ENCODE assay signal across 1 cellular context in genomic region chr11:83662494-83662893, GRCh38.
TF ChIP-seq lines count a peak whose summit lies in the region.

No MANE protein-coding gene starts in this region.

TF ChIP-seq in H1, 55 proteins besides CTCF, POLR2A, EP300 and RAD21 (continued from another document):
- no peak for TF ChIP-seq EGR1 (IDR thresholded peaks at IDR 0.05; ENCODE audit: borderline replicate concordance, low read depth, low read length)
- no peak for TF ChIP-seq ATF2 (IDR thresholded peaks at IDR 0.05; ENCODE audit: low read length)
- TF ChIP-seq ATF3 (IDR thresholded peaks at IDR 0.05; ENCODE audit: insufficient read depth, low read depth, low read length) = no peak
- no peak for TF ChIP-seq USF2 (IDR thresholded peaks at IDR 0.05; ENCODE audit: low read length)
- TF ChIP-seq KDM1A (IDR thresholded peaks at IDR 0.05; ENCODE audit: borderline replicate concordance, low read length) = no peak
- TF ChIP-seq POLR2AphosphoS5 (IDR thresholded peaks at IDR 0.05; ENCODE audit: low read depth, low read length) = no peak
- TF ChIP-seq CHD7 (IDR thresholded peaks at IDR 0.05; ENCODE audit: insufficient replicate concordance, low read length) = no peak
- TF ChIP-seq CREB1 (IDR thresholded peaks at IDR 0.05) = no peak
- no peak for TF ChIP-seq SIN3A (conservative IDR thresholded peaks at IDR 0.05 in 1 of 2, IDR thresholded peaks at IDR 0.05 in 1 of 2; ENCODE audit: low read depth in 1 of 2, low read length in 2 of 2)
- no peak for TF ChIP-seq SIRT6 (IDR thresholded peaks at IDR 0.05; ENCODE audit: low read length)
- no peak for TF ChIP-seq CBX5 (IDR thresholded peaks at IDR 0.05; ENCODE audit: low read depth, low read length)
- no peak for TF ChIP-seq GABPA (IDR thresholded peaks at IDR 0.05; ENCODE audit: borderline replicate concordance, insufficient read depth, low read length)
